ENCODE assay signal across 17 cellular contexts in the genomic region with DNA sequence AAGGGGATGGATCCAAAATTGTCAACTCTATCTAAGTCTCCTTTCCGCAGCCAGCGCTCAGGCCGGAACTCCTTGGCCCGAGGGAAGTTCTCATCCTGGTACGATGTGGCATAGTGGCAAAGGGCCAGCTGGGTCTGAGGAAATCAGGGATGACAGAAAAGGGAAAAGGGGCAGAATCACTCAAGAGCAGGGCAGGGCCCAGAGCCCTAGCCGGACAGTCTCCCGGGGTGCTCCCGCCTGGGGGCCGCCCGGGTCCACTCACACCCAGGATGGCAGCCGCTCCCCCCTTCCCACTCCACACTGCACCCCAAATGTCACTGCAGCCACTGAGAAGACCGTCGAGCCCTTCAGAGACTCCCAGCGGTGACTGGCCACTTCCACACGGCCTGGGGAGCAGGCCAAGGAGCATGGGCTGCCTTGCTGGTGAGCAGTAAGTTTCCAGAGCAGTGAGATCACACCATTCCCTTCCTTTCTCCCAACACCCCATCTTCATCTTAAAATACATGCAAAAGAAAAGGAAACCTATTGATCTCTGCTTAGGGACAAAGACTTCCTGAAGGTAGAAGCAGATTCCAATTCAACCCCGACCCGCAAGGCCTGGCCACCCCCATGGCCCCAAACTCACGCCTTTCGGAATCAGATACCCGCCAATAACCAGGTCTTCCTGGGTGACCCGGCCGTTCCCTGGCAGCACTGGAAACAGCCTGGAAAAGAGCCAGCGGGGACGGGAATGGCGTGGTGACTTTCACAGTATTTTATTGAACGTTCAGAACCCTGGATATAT. TPM values are rescaled to one million over a fixed set of nuclear protein-coding genes. Genes with fewer than 3 reads are reported as not detected.
A peak's percentile ranks its signal among the peaks of the same experiment; 100 is the strongest.
DNase-seq lines count a peak whose midpoint lies in the region; ATAC-seq and TF ChIP-seq lines count a peak whose summit lies in the region.
"Had no signal": no experiment of that assay in that cellular context is flagged by ENCODE, and none has a peak within 500 bp of the region (broad histone marks: within the 10 kb centered on the region; RNA-seq: fewer than 3 reads in every experiment).

No MANE protein-coding gene starts in this region.

- H3K4me1 ChIP-seq in endodermal cell (ENCODE audit: control insufficient read depth, insufficient read depth, low read length): no peaks in the 10 kb centered on the region
- no peaks in the 10 kb centered on the region for H3K4me1 ChIP-seq in upper lobe of right lung
- no peaks in the 10 kb centered on the region for H3K4me1 ChIP-seq in CD4-positive, alpha-beta memory T cell (ENCODE audit: insufficient read depth, low read length)
- H3K4me1 ChIP-seq: Caco-2 had no signal

- peak; percentile 31 for ATAC-seq in left cardiac atrium
- peak; percentile 10 for ATAC-seq in upper lobe of right lung
- ATAC-seq in omental fat pad (ENCODE audit: low FRiP score): no peak
- ATAC-seq: psoas muscle had no signal

- H3K4me3 Mint-ChIP-seq in endodermal cell: no peak overlapping the region
- H3K4me3 Mint-ChIP-seq in CD4-positive, alpha-beta memory T cell: no peak overlapping the region

- H3K9me3 ChIP-seq in endodermal cell (ENCODE audit: control insufficient read depth, low read length): peaks cover 9% of the 10 kb centered on the region
- no peaks in the 10 kb centered on the region for H3K9me3 ChIP-seq in upper lobe of right lung
- H3K9me3 ChIP-seq in CD4-positive, alpha-beta memory T cell (ENCODE audit: control insufficient read depth in 1 of 2, low read length in 2 of 2): no peaks in the 10 kb centered on the region
- H3K9me3 ChIP-seq: Caco-2, psoas muscle, testis had no signal

- POLR2A ChIA-PET in CD4-positive, alpha-beta memory T cell (lab: Charles Lee; ENCODE audit: partially characterized antibody): no interaction called here

- intact Hi-C loops in left cardiac atrium (cut with DNase I) (no loop called here), cardiac septum (cut with DNase I) (no loop called here), upper lobe of right lung (cut with DNase I) (no loop called here)
- intact Hi-C loops in CD4-positive, alpha-beta memory T cell (cut with micrococcal nuclease): no loop called here

- H3K9ac ChIP-seq in endodermal cell (ENCODE audit: extremely low read depth, low read length, poor library complexity, severe bottlenecking): no peak overlapping the region

- no peak for DNase-seq in left cardiac atrium
- no peak for DNase-seq in cardiac septum (ENCODE audit: low spot score)
- peak; percentile 56 for DNase-seq in endodermal cell
- DNase-seq in mesenteric fat pad (ENCODE audit: low spot score): peak; percentile 90
- no peak for DNase-seq in upper lobe of right lung
- no peak for DNase-seq in central memory CD4-positive, alpha-beta T cell
- DNase-seq in CD4-positive, alpha-beta memory T cell: no peak
- no peak for DNase-seq in omental fat pad (ENCODE audit: low spot score)
- DNase-seq: activated effector memory CD4-positive, alpha-beta T cell treated with Interleukin-2 at 50 U/mL for 16 hours; Caco-2; NCI-H2081; NCI-H526; psoas muscle; stimulated activated CD4-positive, alpha-beta T cell treated with anti-CD3 and anti-CD28 coated beads, Interleukin-1b, Interleukin-23, amount 100 ng/mL, for 48 hours; SW 1271; testis; WERI-Rb-1 had no signal

- 88 to 93% methylated on average over 8 to 26 of the region's 26 CpGs for WGBS in endodermal cell (ENCODE audit: insufficient coverage in 1 of 2, insufficient read length in 1 of 2), 2 experiments

- H3K27me3 ChIP-seq in endodermal cell (ENCODE audit: control insufficient read depth, insufficient read depth, low read length, poor library complexity, severe bottlenecking) (no peaks in the 10 kb centered on the region), upper lobe of right lung (no peaks in the 10 kb centered on the region)
- no peaks in the 10 kb centered on the region for H3K27me3 ChIP-seq in CD4-positive, alpha-beta memory T cell (ENCODE audit: insufficient read depth, low read length)
- H3K27me3 ChIP-seq: testis had no signal

- H3K4me1 Mint-ChIP-seq in endodermal cell: peaks cover 5% of the 10 kb centered on the region
- H3K4me1 Mint-ChIP-seq in CD4-positive, alpha-beta memory T cell: peaks cover 0 to 7% (median 5%) of the 10 kb centered on the region in 4 donors

- H3K4me3 ChIP-seq in endodermal cell (ENCODE audit: low read length) (no peak overlapping the region), upper lobe of right lung (no peak overlapping the region)
- H3K4me3 ChIP-seq in CD4-positive, alpha-beta memory T cell (ENCODE audit: low read length in 2 of 2): no peak overlapping the region
- H3K4me3 ChIP-seq: psoas muscle, testis had no signal

- H3K36me3 ChIP-seq in endodermal cell (ENCODE audit: control insufficient read depth, insufficient read depth, low read length) (no peaks in the 10 kb centered on the region), upper lobe of right lung (no peaks in the 10 kb centered on the region)
- H3K36me3 ChIP-seq in CD4-positive, alpha-beta memory T cell (ENCODE audit: insufficient read depth, low read length): no peaks in the 10 kb centered on the region
- H3K36me3 ChIP-seq: WERI-Rb-1 had no signal

- CTCF ChIA-PET in CD4-positive, alpha-beta memory T cell (lab: Charles Lee; ENCODE audit: partially characterized antibody): no interaction called here

- H3K27me3 Mint-ChIP-seq in endodermal cell (ENCODE audit: insufficient read depth): no peaks in the 10 kb centered on the region
- H3K27me3 Mint-ChIP-seq in CD4-positive, alpha-beta memory T cell: peaks cover 3 to 9% of the 10 kb centered on the region in 2 donors

- peak overlapping the region; percentile 21 for H3K27ac Mint-ChIP-seq in endodermal cell
- no peak overlapping the region for H3K27ac Mint-ChIP-seq in CD4-positive, alpha-beta memory T cell

- peaks cover 2% of the 10 kb centered on the region for H3K9me3 Mint-ChIP-seq in endodermal cell
- peaks cover 0 to 11% (median 5%) of the 10 kb centered on the region in 8 donors for H3K9me3 Mint-ChIP-seq in CD4-positive, alpha-beta memory T cell

- peaks cover 10% of the 10 kb centered on the region for H3K36me3 Mint-ChIP-seq in endodermal cell (ENCODE audit: low read depth)
- no peaks in the 10 kb centered on the region for H3K36me3 Mint-ChIP-seq in CD4-positive, alpha-beta memory T cell

- H3K27ac ChIP-seq in endodermal cell (ENCODE audit: low read depth, low read length) (no peak overlapping the region), upper lobe of right lung (no peak overlapping the region)
- H3K27ac ChIP-seq in CD4-positive, alpha-beta memory T cell (ENCODE audit: low read depth, low read length): no peak overlapping the region
- H3K27ac ChIP-seq: psoas muscle, WERI-Rb-1 had no signal

- no peak for TF ChIP-seq CTCF in endodermal cell (conservative IDR thresholded peaks at IDR 0.05)
- no peak for TF ChIP-seq CTCF in upper lobe of right lung (IDR thresholded peaks at IDR 0.05)
- TF ChIP-seq CTCF in omental fat pad (IDR thresholded peaks at IDR 0.05): no peak

RNA-seq across cellular contexts. Expression of a gene that starts 26.7 kb away (rescaled TPM):
- total RNA-seq in left cardiac atrium (under 1 TPM; 0.21 TPM), cardiac septum (not detected), endodermal cell (1 to 10 TPM; 4.4 to 4.9 TPM), mesenteric fat pad (1.1 TPM), upper lobe of right lung (not detected), omental fat pad (under 1 TPM in 3 of 4 donors, not detected in 1; 0.24 to 0.44 (median 0.37) TPM)
- 4.0 TPM for polyA plus RNA-seq in endodermal cell (2013, experiment 1 of 2)
- polyA plus RNA-seq in endodermal cell (2013, experiment 2 of 2): 4.0 TPM
- not detected for total RNA-seq in CD4-positive, alpha-beta memory T cell
- not detected for polyA plus RNA-seq in CD4-positive, alpha-beta memory T cell

Comparison
In these comparisons a context has a peak if more than half of its experiments do, and no peak if none do; other contexts are left out.
1. DNase-seq: peak in endodermal cell (single experiment) and mesenteric fat pad (single experiment); none in left cardiac atrium (single experiment), cardiac septum (single experiment), upper lobe of right lung (single experiment), central memory CD4-positive, alpha-beta T cell (single experiment), CD4-positive, alpha-beta memory T cell (0 of 5) and omental fat pad (single experiment).